Comparison of ENCODE assay signal across 8 cellular contexts in the genomic region with DNA sequence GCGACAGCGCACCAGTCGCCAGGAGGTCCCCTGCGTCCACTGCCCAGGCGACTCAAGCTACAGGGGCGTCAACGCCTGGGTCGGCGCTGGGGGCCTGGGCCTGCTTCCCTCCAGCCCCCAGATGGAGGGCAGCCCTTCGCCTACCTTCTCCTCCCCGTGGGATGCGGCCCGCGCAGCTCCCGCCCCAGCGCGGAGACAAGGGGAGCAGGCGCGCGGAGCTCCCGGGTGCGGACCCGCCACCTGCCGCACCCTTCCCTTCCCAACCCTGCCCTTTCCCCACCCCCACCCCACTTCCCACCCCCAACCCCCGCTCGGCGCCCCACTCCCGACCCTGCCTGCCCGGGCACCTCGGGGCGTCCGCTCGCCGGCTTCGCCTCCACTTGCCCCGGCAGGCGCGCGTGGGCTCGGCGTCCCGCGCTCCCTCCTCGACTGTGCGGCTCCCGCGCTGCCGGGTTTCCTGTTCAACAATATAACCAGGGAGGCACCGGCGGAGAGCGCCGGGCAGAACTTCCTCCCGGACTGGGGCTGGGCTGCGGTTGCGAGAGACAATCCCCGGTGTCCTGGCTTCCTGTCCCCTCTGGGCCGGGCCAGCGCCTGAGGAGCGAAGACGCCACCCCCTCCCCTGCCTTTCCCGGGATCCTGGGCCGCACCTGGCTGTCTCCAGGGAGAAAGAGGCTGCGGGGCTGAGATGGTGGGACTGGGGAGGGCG. TPM values are rescaled to one million over a fixed set of nuclear protein-coding genes. Genes with fewer than 3 reads are reported as not detected.
DNase-seq lines count a peak whose midpoint lies in the region; ATAC-seq lines count a peak whose summit lies in the region.

A gene with protein sequence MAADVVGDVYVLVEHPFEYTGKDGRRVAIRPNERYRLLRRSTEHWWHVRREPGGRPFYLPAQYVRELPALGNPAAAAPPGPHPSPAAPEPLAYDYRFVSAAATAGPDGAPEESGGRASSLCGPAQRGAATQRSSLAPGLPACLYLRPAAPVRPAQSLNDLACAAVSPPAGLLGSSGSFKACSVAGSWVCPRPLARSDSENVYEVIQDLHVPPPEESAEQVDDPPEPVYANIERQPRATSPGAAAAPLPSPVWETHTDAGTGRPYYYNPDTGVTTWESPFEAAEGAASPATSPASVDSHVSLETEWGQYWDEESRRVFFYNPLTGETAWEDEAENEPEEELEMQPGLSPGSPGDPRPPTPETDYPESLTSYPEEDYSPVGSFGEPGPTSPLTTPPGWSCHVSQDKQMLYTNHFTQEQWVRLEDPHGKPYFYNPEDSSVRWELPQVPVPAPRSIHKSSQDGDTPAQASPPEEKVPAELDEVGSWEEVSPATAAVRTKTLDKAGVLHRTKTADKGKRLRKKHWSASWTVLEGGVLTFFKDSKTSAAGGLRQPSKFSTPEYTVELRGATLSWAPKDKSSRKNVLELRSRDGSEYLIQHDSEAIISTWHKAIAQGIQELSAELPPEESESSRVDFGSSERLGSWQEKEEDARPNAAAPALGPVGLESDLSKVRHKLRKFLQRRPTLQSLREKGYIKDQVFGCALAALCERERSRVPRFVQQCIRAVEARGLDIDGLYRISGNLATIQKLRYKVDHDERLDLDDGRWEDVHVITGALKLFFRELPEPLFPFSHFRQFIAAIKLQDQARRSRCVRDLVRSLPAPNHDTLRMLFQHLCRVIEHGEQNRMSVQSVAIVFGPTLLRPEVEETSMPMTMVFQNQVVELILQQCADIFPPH (minus strand): TSS at position 466 of the 709 bp plus-strand sequence. CDS start 2,591 bp downstream, outside the sequence.

- DNase-seq in activated effector memory CD4-positive, alpha-beta T cell treated with anti-CD3 and anti-CD28 coated beads, Interleukin-2, amount 50 U/mL, for 16 hours = peak; percentile 72
- no peak for DNase-seq in activated effector memory CD4-positive, alpha-beta T cell treated with Interleukin-2 at 50 U/mL for 16 hours
- DNase-seq in SW480 (ENCODE audit: low spot score) (peak; percentile 67), epithelial cell of prostate (ENCODE audit: low read depth, low spot score) (no peak), myocyte (ENCODE audit: low read depth) (peak; percentile 46)

- ATAC-seq in HG03442 (IDR thresholded peaks at IDR 0.05; ENCODE audit: unreplicated experiment) = no peak
- no peak for ATAC-seq in HG03175 (IDR thresholded peaks at IDR 0.05; ENCODE audit: unreplicated experiment)
- no peak for ATAC-seq in HG02973 (IDR thresholded peaks at IDR 0.05; ENCODE audit: unreplicated experiment)

- H3K27ac ChIP-seq in epithelial cell of prostate = peak within 1 kb of the TSS; percentile 95

RNA-seq across cellular contexts. Expression of the gene that starts here (rescaled TPM):
- 6.6 and 31.2 TPM in 2 replicates for total RNA-seq in myocyte
- 4.5 TPM for polyA plus RNA-seq in myocyte (2012)

Comparison
In these comparisons a context has a peak if more than half of its experiments do, and no peak if none do; other contexts are left out.
1. DNase-seq: peak in activated effector memory CD4-positive, alpha-beta T cell treated with anti-CD3 and anti-CD28 coated beads, Interleukin-2, amount 50 U/mL, for 16 hours (single experiment), SW480 (single experiment) and myocyte (single experiment); none in activated effector memory CD4-positive, alpha-beta T cell treated with Interleukin-2 at 50 U/mL for 16 hours (single experiment) and epithelial cell of prostate (single experiment).